8 cellular contexts compared by ENCODE assay signal in the genomic region with DNA sequence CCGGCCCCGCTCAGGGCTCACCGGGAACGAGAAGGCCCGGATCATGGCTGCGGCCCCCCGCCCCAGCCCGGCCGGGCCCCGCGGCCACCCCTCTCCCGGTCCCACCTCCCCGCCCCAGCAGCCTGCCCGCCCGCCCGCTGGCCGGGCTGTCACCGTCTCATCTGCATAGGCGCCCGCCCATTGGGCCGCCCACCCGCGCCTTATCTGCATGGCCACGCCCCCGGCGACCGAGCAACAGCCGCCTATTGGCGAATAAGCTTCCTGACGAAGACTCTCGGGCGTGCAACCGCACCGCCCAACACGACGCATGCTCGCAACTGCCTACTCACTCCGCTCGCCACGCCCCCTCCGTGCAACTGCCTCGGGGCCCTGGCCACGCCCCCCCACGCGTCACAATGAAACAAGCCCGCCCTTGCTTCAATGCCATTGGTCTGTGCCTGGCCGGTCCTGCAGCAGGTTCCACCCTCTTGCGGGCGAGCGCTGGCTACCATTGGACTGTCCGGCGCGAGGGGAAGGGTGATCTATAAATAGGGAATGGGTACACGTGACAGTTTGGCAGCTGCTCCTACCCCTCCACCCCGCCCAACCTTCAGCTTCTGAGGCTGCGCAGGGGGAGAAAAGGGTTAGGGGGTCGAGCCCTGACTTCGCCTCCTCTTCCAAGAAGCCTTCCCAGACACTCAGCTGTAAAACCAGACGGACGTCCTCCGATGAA. TPM values are rescaled to one million over a fixed set of nuclear protein-coding genes. Genes with fewer than 3 reads are reported as not detected.
DNase-seq lines count a peak whose midpoint lies in the region; ATAC-seq lines count a peak whose summit lies in the region.

TSS of gene DACT3 (minus strand) at position 163 of the 712 bp plus-strand sequence. CDS start at position 45, 118 bp downstream.

- ATAC-seq in GM21381 (IDR thresholded peaks at IDR 0.05; ENCODE audit: unreplicated experiment), result peak; percentile 90
- ATAC-seq in activated CD8-positive, alpha-beta memory T cell treated with anti-CD3 and anti-CD28 coated beads, Interleukin-2, amount 10 ng/mL, durations not matched to agents 7 days and 5 days, result peak; percentile 94
- peak; percentile 88 for ATAC-seq in effector memory CD8-positive, alpha-beta T cell (replicated peaks)

- peak within 1 kb of the TSS; percentile 80 to 95 (median 82) for H3K4me3 Mint-ChIP-seq in CD8-positive, alpha-beta memory T cell
- H3K4me3 Mint-ChIP-seq in activated CD8-positive, alpha-beta memory T cell treated with anti-CD3 and anti-CD28 coated beads, Interleukin-2, amount 10 ng/mL, durations not matched to agents 7 days and 5 days, result peak within 1 kb of the TSS; percentile 67
- H3K4me3 Mint-ChIP-seq in effector memory CD8-positive, alpha-beta T cell, result peak within 1 kb of the TSS; percentile 69 to 77

- H3K36me3 ChIP-seq in CD8-positive, alpha-beta memory T cell (ENCODE audit: insufficient read depth, low read length), result no peaks in the 10 kb centered on the region

- peaks cover 21% of the 10 kb centered on the region for H3K27me3 ChIP-seq in CD8-positive, alpha-beta memory T cell (ENCODE audit: insufficient read depth, low read length, poor library complexity, severe bottlenecking)

- peak; percentile 99 to 100 (median 100) for DNase-seq in CD8-positive, alpha-beta memory T cell
- DNase-seq in HT1080 (ENCODE audit: low read depth) (peak; percentile 99), NOMO-1 (lab: John Stamatoyannopoulos, UW; ENCODE audit: unreplicated experiment in 2 of 2) (peak; percentile 99 to 100), lung microvascular endothelial cell (ENCODE audit: low read depth in 2 of 2) (peak; percentile 100)
- peak; percentile 100 for DNase-seq in activated CD8-positive, alpha-beta memory T cell treated with anti-CD3 and anti-CD28 coated beads, Interleukin-2, amount 10 ng/mL, durations not matched to agents 7 days and 5 days
- DNase-seq in effector memory CD8-positive, alpha-beta T cell, result peak; percentile 99 to 100 (median 100)
- DNase-seq in stimulated activated CD4-positive, alpha-beta T cell treated with anti-CD3 and anti-CD28 coated beads, TNF-alpha, amount 100 ng/mL, for 24 hours (ENCODE audit: low read depth in 3 of 3), result peak; percentile 99 to 100 (median 100)

- POLR2A ChIA-PET in CD8-positive, alpha-beta memory T cell (lab: Charles Lee), result interaction anchor here (0.6 to 2.0 kb wide), 8 partner anchors 23 to 595 kb away, joined by 3 to 18 read pairs (median 4); partner anchors contain the start of genes CALM3 and CCDC9

- H3K4me1 Mint-ChIP-seq in CD8-positive, alpha-beta memory T cell, result peaks cover 14 to 28% (median 21%) of the 10 kb centered on the region in 3 donors
- H3K4me1 Mint-ChIP-seq in activated CD8-positive, alpha-beta memory T cell treated with anti-CD3 and anti-CD28 coated beads, Interleukin-2, amount 10 ng/mL, durations not matched to agents 7 days and 5 days, result peaks cover 17% of the 10 kb centered on the region
- peaks cover 15 to 16% of the 10 kb centered on the region in 2 donors for H3K4me1 Mint-ChIP-seq in effector memory CD8-positive, alpha-beta T cell (ENCODE audit: low read depth in 2 of 2)

- peaks cover 23 to 29% of the 10 kb centered on the region in 2 donors for H3K27me3 Mint-ChIP-seq in CD8-positive, alpha-beta memory T cell
- peaks cover 37% of the 10 kb centered on the region for H3K27me3 Mint-ChIP-seq in activated CD8-positive, alpha-beta memory T cell treated with anti-CD3 and anti-CD28 coated beads, Interleukin-2, amount 10 ng/mL, durations not matched to agents 7 days and 5 days
- H3K27me3 Mint-ChIP-seq in effector memory CD8-positive, alpha-beta T cell, result peaks cover 23 to 40% of the 10 kb centered on the region in 2 donors

- no peaks in the 10 kb centered on the region for H3K9me3 ChIP-seq in CD8-positive, alpha-beta memory T cell (ENCODE audit: low read length)

- H3K4me3 ChIP-seq in CD8-positive, alpha-beta memory T cell (ENCODE audit: low read length), result peak within 1 kb of the TSS; percentile 63

- H3K9me3 Mint-ChIP-seq in CD8-positive, alpha-beta memory T cell, result no peaks in the 10 kb centered on the region
- no peaks in the 10 kb centered on the region for H3K9me3 Mint-ChIP-seq in activated CD8-positive, alpha-beta memory T cell treated with anti-CD3 and anti-CD28 coated beads, Interleukin-2, amount 10 ng/mL, durations not matched to agents 7 days and 5 days (ENCODE audit: low read depth)
- no peaks in the 10 kb centered on the region for H3K9me3 Mint-ChIP-seq in effector memory CD8-positive, alpha-beta T cell

- H3K36me3 Mint-ChIP-seq in CD8-positive, alpha-beta memory T cell, result no peaks in the 10 kb centered on the region
- no peaks in the 10 kb centered on the region for H3K36me3 Mint-ChIP-seq in activated CD8-positive, alpha-beta memory T cell treated with anti-CD3 and anti-CD28 coated beads, Interleukin-2, amount 10 ng/mL, durations not matched to agents 7 days and 5 days
- peaks cover 8% of the 10 kb centered on the region for H3K36me3 Mint-ChIP-seq in effector memory CD8-positive, alpha-beta T cell (ENCODE audit: insufficient read depth)

- peak within 1 kb of the TSS; percentile 22 for H3K27ac ChIP-seq in CD8-positive, alpha-beta memory T cell (ENCODE audit: low read depth, low read length)

- peaks cover 22% of the 10 kb centered on the region for H3K4me1 ChIP-seq in CD8-positive, alpha-beta memory T cell (ENCODE audit: insufficient read depth, low read length)

- CTCF ChIA-PET in CD8-positive, alpha-beta memory T cell (lab: Charles Lee), result interaction anchor here (1.3 to 4.0 kb wide), 14 partner anchors 12 to 131 kb away, joined by 3 to 66 read pairs (median 8); partner anchors contain the start of genes CALM3 and GNG8
- CTCF ChIA-PET in activated CD8-positive, alpha-beta memory T cell treated with anti-CD3 and anti-CD28 coated beads, Interleukin-2, amount 10 ng/mL, durations not matched to agents 7 days and 5 days (lab: Charles Lee), result interaction anchor here (0.9 to 6.8 kb wide), 26 partner anchors 10 to 352 kb away, joined by 3 to 169 read pairs (median 8); partner anchors contain the start of genes CALM3 and GNG8

- peak within 1 kb of the TSS; percentile 72 to 95 (median 88) for H3K27ac Mint-ChIP-seq in CD8-positive, alpha-beta memory T cell
- peak within 1 kb of the TSS; percentile 76 for H3K27ac Mint-ChIP-seq in activated CD8-positive, alpha-beta memory T cell treated with anti-CD3 and anti-CD28 coated beads, Interleukin-2, amount 10 ng/mL, durations not matched to agents 7 days and 5 days
- H3K27ac Mint-ChIP-seq in effector memory CD8-positive, alpha-beta T cell, result peak within 1 kb of the TSS; percentile 6 to 60

RNA-seq across cellular contexts. Expression of gene DACT3, which starts in this region (rescaled TPM):
- 1 to 10 TPM; 2.5 TPM for total RNA-seq in CD8-positive, alpha-beta memory T cell
- not detected for polyA plus RNA-seq in CD8-positive, alpha-beta memory T cell
- 0.60 and 1.1 TPM in 2 replicates for total RNA-seq in HT1080 (2014; rRNA removed; shearing (Covaris generic))
- 0.69 and 1.1 TPM in 2 replicates for polyA plus RNA-seq in HT1080 (2015; cell fraction: cytosol; rRNA removed)
- 0.64 and 0.73 TPM in 2 replicates for polyA plus RNA-seq in HT1080 (2015; cell fraction: nucleus; rRNA removed)
- 1 to 10 TPM in 1 of 2 experiments, under 1 TPM in 1; 0.12 to 1.2 TPM for total RNA-seq in activated CD8-positive, alpha-beta memory T cell treated with anti-CD3 and anti-CD28 coated beads, Interleukin-2, amount 10 ng/mL, durations not matched to agents 7 days and 5 days
- 0.20 and 0.22 TPM in 2 replicates for total RNA-seq in lung microvascular endothelial cell

Comparison
In these comparisons a context has a peak if more than half of its experiments do, and no peak if none do; other contexts are left out.
1. Peak in every context shown above with its lines: DNase-seq, ATAC-seq, H3K4me3 ChIP-seq and H3K27ac ChIP-seq.
2. Peak in DNase-seq in lung microvascular endothelial cell; RNA of the gene not detected or under 1 TPM.
3. H3K27ac Mint-ChIP-seq: peak in every context shown above with its lines; median percentile 88 in CD8-positive, alpha-beta memory T cell; 76 in activated CD8-positive, alpha-beta memory T cell treated with anti-CD3 and anti-CD28 coated beads, Interleukin-2, amount 10 ng/mL, durations not matched to agents 7 days and 5 days; 33 in effector memory CD8-positive, alpha-beta T cell.